12 cellular contexts compared by ENCODE assay signal in genomic region chr6:33745558-33745957, GRCh38. TPM values are rescaled to one million over a fixed set of nuclear protein-coding genes. Genes with fewer than 3 reads are reported as not detected.
DNase-seq lines count a peak whose midpoint lies in the region; ATAC-seq and TF ChIP-seq lines count a peak whose summit lies in the region.
"Had no signal": no experiment of that assay in that cellular context is flagged by ENCODE, and none has a peak within 500 bp of the region (broad histone marks: within the 10 kb centered on the region; RNA-seq: fewer than 3 reads in every experiment).

No MANE protein-coding gene starts in this region.

- peaks cover 2% of the 10 kb centered on the region for H3K4me1 Mint-ChIP-seq in activated CD8-positive, alpha-beta T cell treated with anti-CD3 and anti-CD28 coated beads for 36 hours (ENCODE audit: low read depth)

- H3K36me3 ChIP-seq in esophagus (ENCODE audit: control insufficient read depth in 2 of 2, insufficient read depth in 2 of 2, low read length in 1 of 2) (no peaks in the 10 kb centered on the region), vagina (no peaks in the 10 kb centered on the region), ovary (no peaks in the 10 kb centered on the region)

- no peak overlapping the region for H3K4me3 Mint-ChIP-seq in activated CD8-positive, alpha-beta T cell treated with anti-CD3 and anti-CD28 coated beads for 36 hours

- no peaks in the 10 kb centered on the region for H3K36me3 Mint-ChIP-seq in activated CD8-positive, alpha-beta T cell treated with anti-CD3 and anti-CD28 coated beads for 36 hours (ENCODE audit: low read depth)

- ATAC-seq in Right ventricle myocardium inferior (no peak), left cardiac atrium (no peak), GM18907 (IDR thresholded peaks at IDR 0.05; ENCODE audit: unreplicated experiment) (no peak)
- no peak for ATAC-seq in activated CD8-positive, alpha-beta T cell treated with anti-CD3 and anti-CD28 coated beads for 36 hours

- CTCF ChIA-PET in activated CD8-positive, alpha-beta T cell treated with anti-CD3 and anti-CD28 coated beads for 36 hours (lab: Charles Lee) = interaction anchor here (0.7 to 9.9 kb wide), 10 partner anchors 15 to 410 kb away, joined by 3 to 87 read pairs (median 4); partner anchors contain the start of gene UQCC2

- peak; percentile 34 for DNase-seq in Right ventricle myocardium inferior (ENCODE audit: missing footprints)
- DNase-seq in left cardiac atrium = no peak
- peak; percentile 57 for DNase-seq in myocyte (ENCODE audit: low read depth)
- no peak for DNase-seq in vagina (ENCODE audit: extremely low spot score in 2 of 2)
- no peak for DNase-seq in ovary
- DNase-seq in activated CD8-positive, alpha-beta T cell treated with anti-CD3 and anti-CD28 coated beads for 36 hours = no peak
- DNase-seq: cerebellar nuclear complex, NCI-H446 treated with DMSO at 0.1 percent for 48 hours had no signal

- H3K4me1 ChIP-seq in esophagus (ENCODE audit: control insufficient read depth in 2 of 2, insufficient read depth in 2 of 2, low read length in 1 of 2) = peaks cover 0 to 8% of the 10 kb centered on the region in 2 donors
- H3K4me1 ChIP-seq in vagina = peaks cover 35% of the 10 kb centered on the region
- H3K4me1 ChIP-seq in ovary (ENCODE audit: insufficient read depth) = peaks cover 2% of the 10 kb centered on the region

- TF ChIP-seq EP300 in ovary (IDR thresholded peaks at IDR 0.05) = no peak

- intact Hi-C loops in Right ventricle myocardium inferior (cut with DNase I) = loop anchor here (2.0 kb wide), 1 partner anchor 35 kb away; the partner anchor contains the start of gene UQCC2
- intact Hi-C loops in left cardiac atrium (cut with DNase I) = loop anchor here in 1 of 2 donors (2.0 kb wide), 1 partner anchor 17 kb away; no protein-coding TSS in a partner anchor
- intact Hi-C loops in vagina (cut with DNase I) = no loop called here
- intact Hi-C loops in ovary (cut with DNase I) = loop anchor here in 2 of 4 donors (10.0 kb wide), 1 partner anchor 409 kb away; no protein-coding TSS in a partner anchor
- intact Hi-C loops in activated CD8-positive, alpha-beta T cell treated with anti-CD3 and anti-CD28 coated beads for 36 hours (cut with micrococcal nuclease) = no loop called here

- H3K27ac ChIP-seq in esophagus (ENCODE audit: low read depth in 2 of 2, low read length in 1 of 2) (peak overlapping the region; percentile 43 to 62), vagina (peak overlapping the region; percentile 73), ovary (no peak overlapping the region)

- no peaks in the 10 kb centered on the region for H3K9me3 Mint-ChIP-seq in activated CD8-positive, alpha-beta T cell treated with anti-CD3 and anti-CD28 coated beads for 36 hours

- no peaks in the 10 kb centered on the region for H3K9me3 ChIP-seq in esophagus (ENCODE audit: control insufficient read depth in 2 of 2, insufficient read depth in 1 of 2, low read depth in 1 of 2, low read length in 1 of 2)
- no peaks in the 10 kb centered on the region for H3K9me3 ChIP-seq in vagina
- no peaks in the 10 kb centered on the region for H3K9me3 ChIP-seq in ovary

- H3K27ac Mint-ChIP-seq in activated CD8-positive, alpha-beta T cell treated with anti-CD3 and anti-CD28 coated beads for 36 hours = no peak overlapping the region

- H3K27me3 ChIP-seq in esophagus (ENCODE audit: control insufficient read depth in 1 of 2, insufficient read depth in 2 of 2, low read length in 2 of 2) = no peaks in the 10 kb centered on the region
- H3K27me3 ChIP-seq in vagina = no peaks in the 10 kb centered on the region
- H3K27me3 ChIP-seq in ovary = no peaks in the 10 kb centered on the region

- no peak for TF ChIP-seq POLR2A in vagina (IDR thresholded peaks at IDR 0.05)
- no peak for TF ChIP-seq POLR2A in ovary (IDR thresholded peaks at IDR 0.05)

- H3K27me3 Mint-ChIP-seq in activated CD8-positive, alpha-beta T cell treated with anti-CD3 and anti-CD28 coated beads for 36 hours = peaks cover 5% of the 10 kb centered on the region

- no peak overlapping the region for H3K4me3 ChIP-seq in esophagus (ENCODE audit: low read depth in 1 of 2, low read length in 2 of 2)
- peak overlapping the region in 1 of 2 donors; percentile 28 for H3K4me3 ChIP-seq in vagina
- H3K4me3 ChIP-seq in ovary = no peak overlapping the region

- POLR2A ChIA-PET in activated CD8-positive, alpha-beta T cell treated with anti-CD3 and anti-CD28 coated beads for 36 hours (lab: Charles Lee) = no interaction called here

- 76 to 81% methylated on average over 7 of the region's 7 CpGs for WGBS in esophagus, 2 donors
- 76 to 89% (median 83%) methylated on average over 7 of the region's 7 CpGs for WGBS in ovary, 3 donors

- TF ChIP-seq CTCF in vagina (IDR thresholded peaks at IDR 0.05) (no peak), ovary (IDR thresholded peaks at IDR 0.05) (no peak)
- no peak for TF ChIP-seq CTCF in activated CD8-positive, alpha-beta T cell treated with anti-CD3 and anti-CD28 coated beads for 36 hours (IDR thresholded peaks at IDR 0.05)

RNA-seq across cellular contexts. Expression of gene IP6K3, which starts 1.1 kb away (rescaled TPM):
- total RNA-seq in Right ventricle myocardium inferior (47.6 TPM), left cardiac atrium (10 to 100 TPM; 23.8 to 29.4 TPM), myocyte (70.3 and 72.6 TPM in 2 replicates), vagina (1.5 TPM), ovary (1 to 10 TPM in 1 of 7 donors, under 1 TPM in 4, not detected in 2; 0.24 to 1.1 (median 0.43) TPM)
- polyA plus RNA-seq in esophagus (under 1 TPM; 0.65 to 0.96 TPM), ovary (under 1 TPM; 0.11 to 0.22 TPM)
- 40.7 TPM for polyA plus RNA-seq in myocyte (2012)
- not detected for total RNA-seq in activated CD8-positive, alpha-beta T cell treated with anti-CD3 and anti-CD28 coated beads for 36 hours
- total RNA-seq: pulmonary artery endothelial cell; T-helper 1 cell treated with Interleukin-12 subunit alpha and Interleukin-12 subunit beta and Interleukin-4 antibody, amounts not matched to agents 30 ng/mL and 1 ng/mL, for 36 hours had no signal

RNA-seq across cellular contexts. Expression of gene UQCC2, which starts 34.1 kb away (rescaled TPM):
- 215 TPM for total RNA-seq in Right ventricle myocardium inferior
- total RNA-seq in left cardiac atrium = 100 to 1,000 TPM; 183 to 203 TPM
- polyA plus RNA-seq in esophagus = 10 to 100 TPM; 56.1 to 93.7 TPM
- total RNA-seq in myocyte = 47.2 and 73.0 TPM in 2 replicates
- 165 TPM for polyA plus RNA-seq in myocyte (2012)
- 16.2 TPM for total RNA-seq in vagina
- total RNA-seq in ovary = 10 to 100 TPM in 6 of 7 donors, 1 to 10 TPM in 1; 9.1 to 65.2 (median 38.0) TPM
- 10 to 100 TPM; 28.7 to 52.4 TPM for polyA plus RNA-seq in ovary
- 100 to 1,000 TPM; 127 to 128 TPM for total RNA-seq in activated CD8-positive, alpha-beta T cell treated with anti-CD3 and anti-CD28 coated beads for 36 hours

RNA-seq across cellular contexts. Expression of gene LEMD2, which starts 43.4 kb away (rescaled TPM):
- total RNA-seq in Right ventricle myocardium inferior (23.2 TPM), left cardiac atrium (10 to 100 TPM; 26.0 to 33.7 TPM), myocyte (51.9 and 53.8 TPM in 2 replicates), vagina (55.5 TPM), ovary (10 to 100 TPM; 43.6 to 66.8 (median 56.7) TPM)
- polyA plus RNA-seq in esophagus (10 to 100 TPM; 39.8 to 43.2 TPM), ovary (10 to 100 TPM; 41.7 to 59.2 TPM)
- 57.6 TPM for polyA plus RNA-seq in myocyte (2012)
- total RNA-seq in activated CD8-positive, alpha-beta T cell treated with anti-CD3 and anti-CD28 coated beads for 36 hours = 10 to 100 TPM; 40.1 to 41.5 TPM

RNA-seq across cellular contexts. Expression of gene MLN, which starts 58.2 kb away (rescaled TPM):
- total RNA-seq in Right ventricle myocardium inferior (not detected), left cardiac atrium (not detected), myocyte (not detected in 2 replicates), vagina (not detected), ovary (not detected)
- polyA plus RNA-seq in esophagus (not detected), ovary (not detected)
- polyA plus RNA-seq in myocyte (2012) = not detected
- total RNA-seq in activated CD8-positive, alpha-beta T cell treated with anti-CD3 and anti-CD28 coated beads for 36 hours = not detected
- total RNA-seq: pulmonary artery endothelial cell; T-helper 1 cell treated with Interleukin-12 subunit alpha and Interleukin-12 subunit beta and Interleukin-4 antibody, amounts not matched to agents 30 ng/mL and 1 ng/mL, for 36 hours had no signal

Comparison
In these comparisons a context has a peak if more than half of its experiments do, and no peak if none do; other contexts are left out.
1. DNase-seq: peak in Right ventricle myocardium inferior (single experiment) and myocyte (single experiment); none in left cardiac atrium (single experiment), vagina (0 of 2), ovary (0 of 5) and activated CD8-positive, alpha-beta T cell treated with anti-CD3 and anti-CD28 coated beads for 36 hours (single experiment).
2. H3K27ac ChIP-seq: peak in esophagus (2 of 2) and vagina (single experiment); none in ovary (0 of 2).
3. RNA of gene IP6K3, which starts 1.1 kb away (total RNA-seq): 70.3 to 72.6 TPM in myocyte, 47.6 TPM in Right ventricle myocardium inferior (single experiment) and 23.8 to 29.4 TPM in left cardiac atrium; 1.5 TPM in vagina (single experiment), 0.24 to 1.1 TPM in ovary and not detected in activated CD8-positive, alpha-beta T cell treated with anti-CD3 and anti-CD28 coated beads for 36 hours; every median in the first group is over 10 times any median in the second.